ENCODE assay signal across 10 cellular contexts in the genomic region with DNA sequence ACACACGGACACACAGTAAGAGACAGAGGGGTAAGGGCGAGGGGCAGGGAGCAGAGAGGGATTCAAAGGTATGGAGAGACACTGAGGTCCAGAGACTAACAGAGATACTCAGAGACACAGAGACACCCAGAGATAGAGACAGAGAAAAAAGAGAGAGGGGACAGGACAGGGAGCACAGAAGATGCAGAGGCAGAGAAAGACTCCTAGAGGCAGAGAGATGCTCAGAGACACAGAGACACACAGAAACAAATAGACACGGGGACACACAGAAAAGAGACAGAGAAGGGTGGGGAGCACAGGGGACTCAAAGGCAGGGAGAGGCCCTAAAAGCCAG. TPM values are rescaled to one million over a fixed set of nuclear protein-coding genes. Genes with fewer than 3 reads are reported as not detected.
A peak's percentile ranks its signal among the peaks of the same experiment; 100 is the strongest.
DNase-seq lines count a peak whose midpoint lies in the region; ATAC-seq and TF ChIP-seq lines count a peak whose summit lies in the region.
"Had no signal": no experiment of that assay in that cellular context is flagged by ENCODE, and none has a peak within 500 bp of the region (broad histone marks: within the 10 kb centered on the region; RNA-seq: fewer than 3 reads in every experiment).

No MANE protein-coding gene starts in this region.

- peaks cover 8% of the 10 kb centered on the region for H3K4me1 Mint-ChIP-seq in MCF 10A (ENCODE audit: insufficient read depth, unreplicated experiment)
- H3K4me1 Mint-ChIP-seq in activated naive CD4-positive, alpha-beta T cell treated with anti-CD3 and anti-CD28 coated beads for 36 hours (ENCODE audit: low read depth), result peaks cover 11% of the 10 kb centered on the region

- POLR2A ChIA-PET in MCF 10A (lab: Yijun Ruan, JAX), result no interaction called here

- no peak overlapping the region for H3K27ac Mint-ChIP-seq in MCF 10A (ENCODE audit: low read depth, unreplicated experiment)
- H3K27ac Mint-ChIP-seq in activated naive CD4-positive, alpha-beta T cell treated with anti-CD3 and anti-CD28 coated beads for 36 hours, result no peak overlapping the region
- H3K27ac Mint-ChIP-seq: activated naive CD4-positive, alpha-beta T cell treated with anti-CD3 and anti-CD28 coated beads, Interleukin-2, amount 50 U/mL, for 72 hours; memory B cell had no signal

- H3K9me3 ChIP-seq in mammary epithelial cell (replicated peaks; ENCODE audit: insufficient read depth, low read length) (no peaks in the 10 kb centered on the region), SU-DHL-6 (ENCODE audit: insufficient read depth, low read length) (no peaks in the 10 kb centered on the region), iPS-15b (ENCODE audit: control insufficient read depth, insufficient read depth, low read length) (no peaks in the 10 kb centered on the region)

- no peak overlapping the region for H3K4me3 Mint-ChIP-seq in MCF 10A (ENCODE audit: unreplicated experiment)
- H3K4me3 Mint-ChIP-seq in activated naive CD4-positive, alpha-beta T cell treated with anti-CD3 and anti-CD28 coated beads for 36 hours, result no peak overlapping the region
- H3K4me3 Mint-ChIP-seq: memory B cell had no signal

- peaks cover 20% of the 10 kb centered on the region for H3K27me3 ChIP-seq in mammary epithelial cell (ENCODE audit: insufficient read depth, low read length)
- H3K27me3 ChIP-seq in SU-DHL-6 (ENCODE audit: low read length), result peaks cover 3% of the 10 kb centered on the region; the same call in 1 of the 2 replicates
- peaks cover 82% of the 10 kb centered on the region for H3K27me3 ChIP-seq in iPS-15b (ENCODE audit: control insufficient read depth, insufficient read depth, low read length)
- peaks cover 74% of the 10 kb centered on the region for H3K27me3 ChIP-seq in H7 (ENCODE audit: control insufficient read depth, insufficient read depth, low read length)

- H4K20me1 ChIP-seq in mammary epithelial cell (ENCODE audit: insufficient read depth, low read length) (no peaks in the 10 kb centered on the region), SU-DHL-6 (ENCODE audit: low read depth, low read length) (no peaks in the 10 kb centered on the region)

- intact Hi-C loops in mammary epithelial cell (cut with micrococcal nuclease), result loop anchor here (2.0 kb wide), 1 partner anchor 69 kb away; no protein-coding TSS in a partner anchor
- intact Hi-C loops in MCF 10A (cut with micrococcal nuclease), result no loop called here
- intact Hi-C loops in activated naive CD4-positive, alpha-beta T cell treated with anti-CD3 and anti-CD28 coated beads for 36 hours (cut with micrococcal nuclease), result loop anchor here (1.0 to 2.0 kb wide), 3 partner anchors 40 to 65 kb away; a partner anchor contains a TSS

- no peaks in the 10 kb centered on the region for H3K36me3 ChIP-seq in mammary epithelial cell (ENCODE audit: insufficient read depth, low read length)
- no peaks in the 10 kb centered on the region for H3K36me3 ChIP-seq in SU-DHL-6 (ENCODE audit: low read length)
- H3K36me3 ChIP-seq in iPS-15b (ENCODE audit: control insufficient read depth, insufficient read depth, low read length), result no peaks in the 10 kb centered on the region
- no peaks in the 10 kb centered on the region for H3K36me3 ChIP-seq in H7 (replicated peaks; ENCODE audit: control insufficient read depth, insufficient read depth, low read length)

- no peak for DNase-seq in mammary epithelial cell
- DNase-seq in MCF 10A (ENCODE audit: unreplicated experiment), result no peak
- no peak for DNase-seq in NCI-H2227 treated with DMSO at 0.1 percent for 48 hours (lab: John Stamatoyannopoulos, UW)
- DNase-seq in H7, result no peak
- no peak for DNase-seq in activated naive CD4-positive, alpha-beta T cell treated with anti-CD3 and anti-CD28 coated beads for 36 hours

- no peaks in the 10 kb centered on the region for H3K9me2 ChIP-seq in SU-DHL-6 (replicated peaks; ENCODE audit: insufficient read depth, low read length)

- 0 out of 2 replicates have a peak, but pooled peaks cover 5% of the 10 kb centered on the region for H3F3A ChIP-seq in SU-DHL-6 (ENCODE audit: insufficient read depth)

- no peak for TF ChIP-seq CTCF in mammary epithelial cell (conservative IDR thresholded peaks at IDR 0.05 in 1 of 2, IDR thresholded peaks at IDR 0.05 in 1 of 2; ENCODE audit: extremely low read depth in 1 of 2, insufficient read depth in 1 of 2, low read depth in 1 of 2, low read length in 2 of 2)
- TF ChIP-seq CTCF in MCF 10A (IDR thresholded peaks at IDR 0.05; ENCODE audit: unreplicated experiment), result no peak
- no peak for TF ChIP-seq CTCF in SU-DHL-6 (IDR thresholded peaks at IDR 0.05; ENCODE audit: insufficient read depth, low read length, poor library complexity, severe bottlenecking)

- 33% methylated on average over 2 of the region's 3 CpGs for WGBS in mammary epithelial cell (ENCODE audit: low coverage, missing lambda C conversion rate)

- peaks cover 36% of the 10 kb centered on the region for H3K27me3 Mint-ChIP-seq in MCF 10A (ENCODE audit: insufficient read depth, unreplicated experiment)
- peaks cover 26% of the 10 kb centered on the region for H3K27me3 Mint-ChIP-seq in activated naive CD4-positive, alpha-beta T cell treated with anti-CD3 and anti-CD28 coated beads for 36 hours (ENCODE audit: low read depth)

- no peak overlapping the region for H3K4me3 ChIP-seq in mammary epithelial cell (replicated peaks in 1 of 3; ENCODE audit: insufficient read depth in 1 of 3, low read depth in 2 of 3, low read length in 3 of 3)
- H3K4me3 ChIP-seq in SU-DHL-6 (ENCODE audit: insufficient read depth, low read length, poor library complexity, severe bottlenecking), result peak overlapping the region; percentile 64
- peak overlapping the region; percentile 52 for H3K4me3 ChIP-seq in iPS-15b (ENCODE audit: low read depth, low read length)
- no peak overlapping the region; the same call in 1 of the 2 replicates for H3K4me3 ChIP-seq in H7 (ENCODE audit: insufficient read depth, low read depth, low read length)

- dilution Hi-C loops in mammary epithelial cell (cut with HindIII; ENCODE audit: low sequenced_read_pairs), result no loop called here

- no peak for ATAC-seq in HG03342 (IDR thresholded peaks at IDR 0.05; ENCODE audit: unreplicated experiment)

- H3K4me1 ChIP-seq in mammary epithelial cell (ENCODE audit: insufficient read depth, low read length) (peaks cover 11% of the 10 kb centered on the region), iPS-15b (ENCODE audit: control insufficient read depth, insufficient read depth, low read length) (peaks cover 4% of the 10 kb centered on the region)

- CTCF ChIA-PET in mammary epithelial cell (lab: Charles Lee; ENCODE audit: low non-redundant PET), result interaction anchor here (0.5 kb wide), 1 partner anchor 96 kb away, joined by 3 read pairs; no protein-coding TSS in a partner anchor
- CTCF ChIA-PET in MCF 10A (lab: Yijun Ruan, JAX), result interaction anchor here (0.6 to 1.0 kb wide), 2 partner anchors 45 to 166 kb away, joined by 3 to 4 read pairs; no protein-coding TSS in a partner anchor
- CTCF ChIA-PET in activated naive CD4-positive, alpha-beta T cell treated with anti-CD3 and anti-CD28 coated beads for 36 hours (lab: Charles Lee), result interaction anchor here (0.7 to 2.4 kb wide), 3 partner anchors 45 to 146 kb away, joined by 3 to 8 read pairs (median 3); a partner anchor contains a TSS

- H3K36me3 Mint-ChIP-seq in MCF 10A (ENCODE audit: insufficient read depth, unreplicated experiment), result no peaks in the 10 kb centered on the region
- no peaks in the 10 kb centered on the region for H3K36me3 Mint-ChIP-seq in activated naive CD4-positive, alpha-beta T cell treated with anti-CD3 and anti-CD28 coated beads for 36 hours (ENCODE audit: low read depth)
- H3K36me3 Mint-ChIP-seq: activated naive CD4-positive, alpha-beta T cell treated with anti-CD3 and anti-CD28 coated beads, Interleukin-2, amount 50 U/mL, for 72 hours; memory B cell had no signal

- BruUV-seq in mammary epithelial cell (replicated peaks; lab: Mats Ljungman, UMichigan) (no TSS peak), MCF 10A (replicated peaks; lab: Mats Ljungman, UMichigan) (no TSS peak)

- H3K79me2 ChIP-seq in mammary epithelial cell (ENCODE audit: insufficient read depth, low read length), result no peaks in the 10 kb centered on the region
- no peaks in the 10 kb centered on the region for H3K79me2 ChIP-seq in SU-DHL-6 (ENCODE audit: insufficient read depth, low read length)

- H3K9ac ChIP-seq in mammary epithelial cell (ENCODE audit: insufficient read depth, low read length), result no peak overlapping the region
- peak overlapping the region; percentile 55 for H3K9ac ChIP-seq in SU-DHL-6 (ENCODE audit: low read length)
- H3K9ac ChIP-seq in iPS-15b (ENCODE audit: low read depth, low read length), result no peak overlapping the region

- in situ Hi-C loops in mammary epithelial cell (cut with MboI; ENCODE audit: low sequenced_read_pairs in 2 of 2), result no loop called here

- peak overlapping the region; percentile 60 for H3K4me2 ChIP-seq in mammary epithelial cell (ENCODE audit: insufficient read depth, low read depth, low read length)
- H3K4me2 ChIP-seq in SU-DHL-6 (ENCODE audit: low read depth, low read length, poor library complexity, severe bottlenecking), result peak overlapping the region; percentile 94

- H2AFZ ChIP-seq in mammary epithelial cell (ENCODE audit: low read depth, low read length) (no peak overlapping the region), SU-DHL-6 (ENCODE audit: low read depth, low read length, severe bottlenecking) (no peak overlapping the region)

- no peak overlapping the region for H3K27ac ChIP-seq in mammary epithelial cell (ENCODE audit: insufficient read depth, low read depth, low read length)
- H3K27ac ChIP-seq in SU-DHL-6 (ENCODE audit: low read depth, low read length), result no peak overlapping the region

- no peaks in the 10 kb centered on the region for H3K9me3 Mint-ChIP-seq in MCF 10A (ENCODE audit: unreplicated experiment)
- H3K9me3 Mint-ChIP-seq in activated naive CD4-positive, alpha-beta T cell treated with anti-CD3 and anti-CD28 coated beads for 36 hours, result no peaks in the 10 kb centered on the region
- H3K9me3 Mint-ChIP-seq: activated naive CD4-positive, alpha-beta T cell treated with anti-CD3 and anti-CD28 coated beads, Interleukin-2, amount 50 U/mL, for 72 hours; memory B cell had no signal

RNA-seq across cellular contexts. Expression of a gene that starts 39.8 kb away (rescaled TPM):
- total RNA-seq in mammary epithelial cell (10 to 100 TPM; 17.3 to 32.3 TPM), MCF 10A (2022) (28.5 and 31.2 TPM in 2 replicates)
- polyA plus RNA-seq in mammary epithelial cell, result 31.8 TPM
- 13.2 TPM for polyA minus RNA-seq in mammary epithelial cell
- 58.0 and 63.6 TPM in 2 replicates for total RNA-seq in H7 (2014; rRNA removed; shearing (Covaris generic))
- 10 to 100 TPM; 24.8 to 26.0 TPM for total RNA-seq in activated naive CD4-positive, alpha-beta T cell treated with anti-CD3 and anti-CD28 coated beads for 36 hours

RNA-seq across cellular contexts. Expression of a gene that starts 42.5 kb away (rescaled TPM):
- 10 to 100 TPM; 11.2 to 15.8 TPM for total RNA-seq in mammary epithelial cell
- 8.6 TPM for polyA plus RNA-seq in mammary epithelial cell
- 22.8 TPM for polyA minus RNA-seq in mammary epithelial cell
- 11.5 and 12.3 TPM in 2 replicates for total RNA-seq in MCF 10A (2022)
- total RNA-seq in H7 (2014; rRNA removed; shearing (Covaris generic)), result 14.6 and 16.1 TPM in 2 replicates
- total RNA-seq in activated naive CD4-positive, alpha-beta T cell treated with anti-CD3 and anti-CD28 coated beads for 36 hours, result 10 to 100 TPM; 11.5 to 11.6 TPM

RNA-seq across cellular contexts. Expression of a gene that starts 45.4 kb away (rescaled TPM):
- 10 to 100 TPM in 1 of 2 donors, under 1 TPM in 1; 0.83 to 12.5 TPM for total RNA-seq in mammary epithelial cell
- polyA plus RNA-seq in mammary epithelial cell, result 1.3 TPM
- polyA minus RNA-seq in mammary epithelial cell, result not detected
- 0.49 and 0.70 TPM in 2 replicates for total RNA-seq in MCF 10A (2022)
- total RNA-seq in H7 (2014; rRNA removed; shearing (Covaris generic)), result 0.90 and 2.4 TPM in 2 replicates
- total RNA-seq in activated naive CD4-positive, alpha-beta T cell treated with anti-CD3 and anti-CD28 coated beads for 36 hours, result 10 to 100 TPM; 30.0 to 31.9 TPM

Comparison
In these comparisons a context has a peak if more than half of its experiments do, and no peak if none do; other contexts are left out.
1. H3K4me3 ChIP-seq: peak in SU-DHL-6 (single experiment) and iPS-15b (single experiment); none in mammary epithelial cell (0 of 3) and H7 (single experiment).